1 cellular context compared by ENCODE assay signal in genomic region chr13:113183450-113184129, GRCh38.
TF ChIP-seq lines count a peak whose summit lies in the region.

No MANE protein-coding gene starts in this region.

TF ChIP-seq in HepG2, 621 proteins besides CTCF, POLR2A, EP300 and RAD21 (continued from another document and continues in another):
- no peak for TF ChIP-seq IKZF4 (CRISPR knock-in tag; IDR thresholded peaks at IDR 0.05; ENCODE audit: borderline replicate concordance, low read depth, not compliant biosample characterization)
- TF ChIP-seq ARID5B (CRISPR knock-in tag; IDR thresholded peaks at IDR 0.05), result peak; percentile 88
- TF ChIP-seq CC2D1A (CRISPR knock-in tag; IDR thresholded peaks at IDR 0.05), result no peak
- peak; percentile 57; the same call in 1 of the 2 replicates for TF ChIP-seq ZBTB21 (CRISPR knock-in tag; IDR thresholded peaks at IDR 0.05)
- no peak for TF ChIP-seq ZBTB3 (CRISPR knock-in tag; IDR thresholded peaks at IDR 0.05; ENCODE audit: borderline replicate concordance, low read depth)
- no peak for TF ChIP-seq TGIF2 (CRISPR knock-in tag; IDR thresholded peaks at IDR 0.05)
- TF ChIP-seq ZNF740 (CRISPR knock-in tag; IDR thresholded peaks at IDR 0.05), result no peak
- no peak for TF ChIP-seq HINFP (CRISPR knock-in tag; IDR thresholded peaks at IDR 0.05; ENCODE audit: low read depth)
- TF ChIP-seq ZSCAN21 (CRISPR knock-in tag; IDR thresholded peaks at IDR 0.05; ENCODE audit: borderline replicate concordance), result 0 out of 2 replicates have a peak, but pooled peaks have one; percentile 22
- no peak for TF ChIP-seq ZFP36 (IDR thresholded peaks at IDR 0.05; ENCODE audit: borderline replicate concordance, low read depth, low read length, partially characterized antibody)
- TF ChIP-seq PBX3 (CRISPR knock-in tag; IDR thresholded peaks at IDR 0.05; ENCODE audit: borderline replicate concordance), result no peak
- no peak for TF ChIP-seq MLLT10 (CRISPR knock-in tag; IDR thresholded peaks at IDR 0.05)
- TF ChIP-seq SMARCE1 (IDR thresholded peaks at IDR 0.05; ENCODE audit: borderline replicate concordance), result no peak
- 0 out of 2 replicates have a peak, but pooled peaks have one; percentile 42 for TF ChIP-seq ZMAT3 (CRISPR knock-in tag; conservative IDR thresholded peaks at IDR 0.05)
- TF ChIP-seq ZNF274 (CRISPR knock-in tag; IDR thresholded peaks at IDR 0.05), result no peak
- TF ChIP-seq ZNF615 (CRISPR knock-in tag; IDR thresholded peaks at IDR 0.05; ENCODE audit: borderline replicate concordance), result no peak
- TF ChIP-seq HNF1B (CRISPR knock-in tag; IDR thresholded peaks at IDR 0.05), result peak; percentile 52; the same call in 1 of the 2 replicates
- TF ChIP-seq ATAD3A (CRISPR knock-in tag; IDR thresholded peaks at IDR 0.05), result no peak
- TF ChIP-seq ZNF30 (CRISPR knock-in tag; IDR thresholded peaks at IDR 0.05), result no peak
- no peak for TF ChIP-seq RARG (CRISPR knock-in tag; IDR thresholded peaks at IDR 0.05; ENCODE audit: low read depth)
- no peak for TF ChIP-seq ZNF766 (CRISPR knock-in tag; IDR thresholded peaks at IDR 0.05; ENCODE audit: borderline replicate concordance)
- no peak for TF ChIP-seq TAF15 (IDR thresholded peaks at IDR 0.05; ENCODE audit: low read depth, low read length, poor library complexity, severe bottlenecking)
- TF ChIP-seq YY1 (IDR thresholded peaks at IDR 0.05; ENCODE audit: insufficient read depth, insufficient replicate concordance, low read depth, low read length), result no peak
- TF ChIP-seq HIVEP1 (CRISPR knock-in tag; IDR thresholded peaks at IDR 0.05), result no peak
- TF ChIP-seq FOXJ3 (CRISPR knock-in tag; IDR thresholded peaks at IDR 0.05; ENCODE audit: borderline replicate concordance), result peak; percentile 69; the same call in 1 of the 2 replicates
- no peak for TF ChIP-seq MTERF4 (CRISPR knock-in tag; IDR thresholded peaks at IDR 0.05)
- 0 out of 2 replicates have a peak, but pooled peaks have one; percentile 41 for TF ChIP-seq KDM2A (CRISPR knock-in tag; IDR thresholded peaks at IDR 0.05; ENCODE audit: borderline replicate concordance, low read depth)
- peak; percentile 83 for TF ChIP-seq MED1 (CRISPR knock-in tag; IDR thresholded peaks at IDR 0.05)
- no peak for TF ChIP-seq ZSCAN20 (CRISPR knock-in tag; IDR thresholded peaks at IDR 0.05; ENCODE audit: borderline replicate concordance)
- no peak for TF ChIP-seq ZFP41 (CRISPR knock-in tag; IDR thresholded peaks at IDR 0.05; ENCODE audit: borderline replicate concordance)
- TF ChIP-seq TFAP4 (IDR thresholded peaks at IDR 0.05; ENCODE audit: borderline replicate concordance, low read depth), result peak; percentile 49
- TF ChIP-seq HES4 (CRISPR knock-in tag; IDR thresholded peaks at IDR 0.05; ENCODE audit: borderline replicate concordance), result no peak
- no peak for TF ChIP-seq ZFP1 (CRISPR knock-in tag; IDR thresholded peaks at IDR 0.05)
- no peak for TF ChIP-seq ZNF850 (CRISPR knock-in tag; conservative IDR thresholded peaks at IDR 0.05)
- TF ChIP-seq ZNF230 (CRISPR knock-in tag; IDR thresholded peaks at IDR 0.05), result no peak
- TF ChIP-seq GTF2F1 (IDR thresholded peaks at IDR 0.05; ENCODE audit: low read length), result no peak
- no peak for TF ChIP-seq NFATC3 (CRISPR knock-in tag; IDR thresholded peaks at IDR 0.05)
- no peak for TF ChIP-seq CSRNP2 (CRISPR knock-in tag; conservative IDR thresholded peaks at IDR 0.05; ENCODE audit: low read depth)
- no peak for TF ChIP-seq ZNF275 (CRISPR knock-in tag; IDR thresholded peaks at IDR 0.05; ENCODE audit: borderline replicate concordance)
- peak; percentile 42; the same call in 1 of the 2 replicates for TF ChIP-seq MEIS1 (CRISPR knock-in tag; IDR thresholded peaks at IDR 0.05; ENCODE audit: borderline replicate concordance)
- TF ChIP-seq ZNF354B (CRISPR knock-in tag; IDR thresholded peaks at IDR 0.05), result no peak
- TF ChIP-seq ESRRA (CRISPR knock-in tag; IDR thresholded peaks at IDR 0.05; ENCODE audit: low read depth), result peak; percentile 87
- no peak for TF ChIP-seq ZSCAN22 (CRISPR knock-in tag; IDR thresholded peaks at IDR 0.05)
- TF ChIP-seq SSRP1 (CRISPR knock-in tag; IDR thresholded peaks at IDR 0.05), result no peak
- TF ChIP-seq MIER2 (CRISPR knock-in tag; IDR thresholded peaks at IDR 0.05), result no peak
- no peak for TF ChIP-seq MZF1 (CRISPR knock-in tag; IDR thresholded peaks at IDR 0.05; ENCODE audit: borderline replicate concordance)
- TF ChIP-seq ZNF510 (CRISPR knock-in tag; IDR thresholded peaks at IDR 0.05; ENCODE audit: low read depth), result no peak
- no peak for TF ChIP-seq NFYB (CRISPR knock-in tag; IDR thresholded peaks at IDR 0.05)
- TF ChIP-seq FOXC1 (CRISPR knock-in tag; IDR thresholded peaks at IDR 0.05; ENCODE audit: borderline replicate concordance), result no peak
- peak; percentile 45; the same call in 1 of the 2 replicates for TF ChIP-seq TARDBP (CRISPR knock-in tag; IDR thresholded peaks at IDR 0.05)
- TF ChIP-seq ZKSCAN8 (CRISPR knock-in tag; IDR thresholded peaks at IDR 0.05; ENCODE audit: borderline replicate concordance), result no peak
- TF ChIP-seq REPIN1 (CRISPR knock-in tag; IDR thresholded peaks at IDR 0.05; ENCODE audit: borderline replicate concordance, low read depth), result no peak
- no peak for TF ChIP-seq RBM22 (optimal IDR thresholded peaks at IDR 0.05; ENCODE audit: low read length)
- peak; percentile 70 for TF ChIP-seq MEIS2 (CRISPR knock-in tag; IDR thresholded peaks at IDR 0.05)
- TF ChIP-seq ZNF101 (CRISPR knock-in tag; IDR thresholded peaks at IDR 0.05; ENCODE audit: borderline replicate concordance, low read depth), result no peak
- TF ChIP-seq ZNF781 (CRISPR knock-in tag; IDR thresholded peaks at IDR 0.05; ENCODE audit: borderline replicate concordance, not compliant biosample characterization), result no peak
- TF ChIP-seq RFXAP (CRISPR knock-in tag; IDR thresholded peaks at IDR 0.05; ENCODE audit: borderline replicate concordance), result no peak
- TF ChIP-seq MTA3 (CRISPR knock-in tag; IDR thresholded peaks at IDR 0.05), result no peak
- TF ChIP-seq SALL1 (CRISPR knock-in tag; IDR thresholded peaks at IDR 0.05), result peak; percentile 96
- no peak for TF ChIP-seq ZNF567 (CRISPR knock-in tag; IDR thresholded peaks at IDR 0.05; ENCODE audit: borderline replicate concordance)
- no peak for TF ChIP-seq EED (CRISPR knock-in tag; IDR thresholded peaks at IDR 0.05)
- TF ChIP-seq RXRA (CRISPR knock-in tag; IDR thresholded peaks at IDR 0.05), result peak; percentile 49; the same call in 1 of the 2 replicates
- TF ChIP-seq MIER3 (CRISPR knock-in tag; IDR thresholded peaks at IDR 0.05; ENCODE audit: borderline replicate concordance), result no peak
